14 cellular contexts compared by ENCODE assay signal in the genomic region with DNA sequence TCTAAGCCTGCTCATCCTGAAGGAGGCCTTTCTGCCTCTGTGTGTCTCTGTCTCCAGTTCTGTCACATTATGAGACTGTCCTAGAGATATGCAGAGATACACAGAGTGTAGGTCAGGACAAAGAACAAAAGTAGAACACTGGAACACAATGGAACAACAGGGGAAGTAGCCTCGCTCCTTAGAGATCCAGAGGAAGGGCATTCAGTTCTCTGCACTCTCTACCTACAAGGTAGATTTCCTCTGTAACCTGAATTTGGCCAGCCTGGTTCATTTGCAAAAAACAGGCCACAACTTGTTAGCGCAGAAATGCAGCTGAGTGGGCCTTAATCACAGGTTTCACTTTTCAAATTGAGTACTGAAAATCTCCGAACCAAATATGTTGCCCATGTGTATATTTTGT. TPM values are rescaled to one million over a fixed set of nuclear protein-coding genes. Genes with fewer than 3 reads are reported as not detected.
DNase-seq lines count a peak whose midpoint lies in the region; ATAC-seq lines count a peak whose summit lies in the region.
"Had no signal": no experiment of that assay in that cellular context is flagged by ENCODE, and none has a peak within 500 bp of the region (broad histone marks: within the 10 kb centered on the region; RNA-seq: fewer than 3 reads in every experiment).

No MANE protein-coding gene starts in this region.

- peak overlapping the region in 1 of 9 donors; percentile 52 for H3K27ac Mint-ChIP-seq in naive thymus-derived CD4-positive, alpha-beta T cell
- H3K27ac Mint-ChIP-seq: nephron progenitor cell had no signal

- no peak overlapping the region for H4K8ac ChIP-seq in neuronal stem cell (ENCODE audit: low read depth, low read length)

- no peak overlapping the region for H3K4me2 ChIP-seq in neuronal stem cell (ENCODE audit: insufficient read depth, low read length, poor library complexity, severe bottlenecking)
- H3K4me2 ChIP-seq: PC-9 had no signal

- H2AK5ac ChIP-seq in neuronal stem cell (ENCODE audit: low read depth, low read length): no peak overlapping the region

- no peak overlapping the region for H3K23ac ChIP-seq in neuronal stem cell (ENCODE audit: low read depth, low read length, poor library complexity)

- peak overlapping the region in 2 of 10 donors; percentile 9 for H3K4me3 Mint-ChIP-seq in naive thymus-derived CD4-positive, alpha-beta T cell
- H3K4me3 Mint-ChIP-seq: nephron progenitor cell had no signal

- POLR2A ChIA-PET in naive thymus-derived CD4-positive, alpha-beta T cell (lab: Charles Lee): no interaction called here

- peak overlapping the region; percentile 85 for H2AFZ ChIP-seq in neuronal stem cell (ENCODE audit: low read length)
- H2AFZ ChIP-seq: PC-9 had no signal

- no CpG with 5 or more reads among the region's 3 CpGs for WGBS in neuronal stem cell (ENCODE audit: extremely low coverage in 2 of 2, insufficient read length in 2 of 2, insufficient replicate concordance in 1 of 2), 2 donors

- H2BK12ac ChIP-seq in neuronal stem cell (ENCODE audit: low read length): no peak overlapping the region

- H3K9ac ChIP-seq in neuronal stem cell (ENCODE audit: low read depth, low read length, poor library complexity): no peak overlapping the region

- intact Hi-C loops in naive thymus-derived CD4-positive, alpha-beta T cell (cut with micrococcal nuclease): no loop called here

- H3K36me3 Mint-ChIP-seq in naive thymus-derived CD4-positive, alpha-beta T cell: peaks cover 0 to 4% (median 0%) of the 10 kb centered on the region in 5 donors

- peaks cover 0 to 11% (median 0%) of the 10 kb centered on the region in 7 donors for H3K4me1 Mint-ChIP-seq in naive thymus-derived CD4-positive, alpha-beta T cell
- H3K4me1 Mint-ChIP-seq: nephron progenitor cell had no signal

- CTCF ChIA-PET in naive thymus-derived CD4-positive, alpha-beta T cell (lab: Charles Lee): no interaction called here

- H3K9me3 ChIP-seq in neuronal stem cell (replicated peaks in 1 of 2; ENCODE audit: control insufficient read depth in 2 of 2, insufficient read depth in 1 of 2, low read depth in 1 of 2, low read length in 2 of 2): no peaks in the 10 kb centered on the region
- H3K9me3 ChIP-seq in naive thymus-derived CD4-positive, alpha-beta T cell (ENCODE audit: control insufficient read depth in 2 of 3, low read length in 3 of 3): no peaks in the 10 kb centered on the region

- H4K91ac ChIP-seq in neuronal stem cell (ENCODE audit: low read depth, low read length, poor library complexity): no peak overlapping the region

- peaks cover 0 to 16% (median 0%) of the 10 kb centered on the region in 5 donors for H3K27me3 Mint-ChIP-seq in naive thymus-derived CD4-positive, alpha-beta T cell

- no peaks in the 10 kb centered on the region for H3K79me1 ChIP-seq in neuronal stem cell (ENCODE audit: low read depth, low read length)

- H3K4me1 ChIP-seq in neuronal stem cell (ENCODE audit: control insufficient read depth in 2 of 2, insufficient read depth in 1 of 2, low read depth in 1 of 2, low read length in 2 of 2): peaks cover 4 to 8% of the 10 kb centered on the region in 2 donors
- peaks cover 0 to 14% of the 10 kb centered on the region in 2 donors for H3K4me1 ChIP-seq in naive thymus-derived CD4-positive, alpha-beta T cell (ENCODE audit: control insufficient read depth in 2 of 2, insufficient read depth in 2 of 2, low read length in 2 of 2)

- no peak overlapping the region for H3K14ac ChIP-seq in neuronal stem cell (ENCODE audit: low read length)

- H3K27ac ChIP-seq in neuronal stem cell (replicated peaks; ENCODE audit: low read length): no peak overlapping the region
- H3K27ac ChIP-seq in naive thymus-derived CD4-positive, alpha-beta T cell (ENCODE audit: low read depth, low read length): no peak overlapping the region
- H3K27ac ChIP-seq: PC-9 had no signal

- no peak overlapping the region for H3K4me3 ChIP-seq in neuronal stem cell (ENCODE audit: low read length in 2 of 2)
- no peak overlapping the region for H3K4me3 ChIP-seq in naive thymus-derived CD4-positive, alpha-beta T cell (ENCODE audit: low read length)
- H3K4me3 ChIP-seq: PC-9 had no signal

- ATAC-seq in GM19328 (IDR thresholded peaks at IDR 0.05; ENCODE audit: unreplicated experiment) (peak; percentile 74), HG02759 (IDR thresholded peaks at IDR 0.05; ENCODE audit: unreplicated experiment) (peak; percentile 49)
- ATAC-seq in naive thymus-derived CD4-positive, alpha-beta T cell: no peak

- H3K18ac ChIP-seq in neuronal stem cell (ENCODE audit: low read length): no peak overlapping the region

- no peaks in the 10 kb centered on the region for H3K27me3 ChIP-seq in neuronal stem cell (ENCODE audit: control insufficient read depth in 3 of 3, insufficient read depth in 3 of 3, low read depth in 1 of 3, low read length in 3 of 3)
- no peaks in the 10 kb centered on the region for H3K27me3 ChIP-seq in naive thymus-derived CD4-positive, alpha-beta T cell (ENCODE audit: control insufficient read depth in 2 of 2, insufficient read depth in 2 of 2, low read length in 2 of 2)

- DNase-seq in NCI-H1105 (lab: John Stamatoyannopoulos, UW) (peak; percentile 34), neuronal stem cell (ENCODE audit: low spot score) (no peak), cerebellar cortex (ENCODE audit: low spot score) (no peak), SK-N-DZ (ENCODE audit: low spot score) (no peak), AML-193 (lab: John Stamatoyannopoulos, UW) (no peak)
- DNase-seq in naive thymus-derived CD4-positive, alpha-beta T cell: no peak
- DNase-seq: activated naive CD4-positive, alpha-beta T cell; EL; nephron progenitor cell; PC-9; stimulated activated CD4-positive, alpha-beta T cell treated with anti-CD3 and anti-CD28 coated beads, Interleukin-1b, Interleukin-23, amount 100 ng/mL, for 48 hours; substantia nigra had no signal

- no peak overlapping the region for H3K4ac ChIP-seq in neuronal stem cell (ENCODE audit: low read length)

- no peaks in the 10 kb centered on the region for H3K36me3 ChIP-seq in neuronal stem cell (replicated peaks in 1 of 2; ENCODE audit: control insufficient read depth in 2 of 2, insufficient read depth in 2 of 2, low read length in 2 of 2)
- no peaks in the 10 kb centered on the region for H3K36me3 ChIP-seq in naive thymus-derived CD4-positive, alpha-beta T cell (ENCODE audit: control insufficient read depth in 2 of 3, insufficient read depth in 3 of 3, low read length in 3 of 3)

- no peaks in the 10 kb centered on the region for H3K9me3 Mint-ChIP-seq in naive thymus-derived CD4-positive, alpha-beta T cell
- H3K9me3 Mint-ChIP-seq: nephron progenitor cell had no signal

- H2BK5ac ChIP-seq in neuronal stem cell (ENCODE audit: low read length): no peak overlapping the region

- H2BK120ac ChIP-seq in neuronal stem cell (ENCODE audit: low read depth, low read length): no peak overlapping the region

- no peak overlapping the region for H2BK15ac ChIP-seq in neuronal stem cell (ENCODE audit: low read length)

RNA-seq across cellular contexts. Expression of gene NEK10, which starts 19.4 kb away (rescaled TPM):
- polyA plus RNA-seq in neuronal stem cell (2013, experiment 1 of 2): 0.43 TPM
- 0.54 TPM for polyA plus RNA-seq in neuronal stem cell (2013, experiment 2 of 2)
- total RNA-seq in naive thymus-derived CD4-positive, alpha-beta T cell: 1 to 10 TPM in 2 of 5 experiments, under 1 TPM in 3; 0.64 to 2.0 (median 0.95) TPM
- not detected for polyA plus RNA-seq in naive thymus-derived CD4-positive, alpha-beta T cell
- 0.23 and 0.93 TPM in 2 replicates for polyA plus RNA-seq in SK-N-DZ (2014; cell fraction: cytosol; rRNA removed)
- 2.1 and 2.4 TPM in 2 replicates for polyA plus RNA-seq in SK-N-DZ (2014; cell fraction: nucleus; rRNA removed)
